ENCODE assay signal across 29 cellular contexts in the genomic region with DNA sequence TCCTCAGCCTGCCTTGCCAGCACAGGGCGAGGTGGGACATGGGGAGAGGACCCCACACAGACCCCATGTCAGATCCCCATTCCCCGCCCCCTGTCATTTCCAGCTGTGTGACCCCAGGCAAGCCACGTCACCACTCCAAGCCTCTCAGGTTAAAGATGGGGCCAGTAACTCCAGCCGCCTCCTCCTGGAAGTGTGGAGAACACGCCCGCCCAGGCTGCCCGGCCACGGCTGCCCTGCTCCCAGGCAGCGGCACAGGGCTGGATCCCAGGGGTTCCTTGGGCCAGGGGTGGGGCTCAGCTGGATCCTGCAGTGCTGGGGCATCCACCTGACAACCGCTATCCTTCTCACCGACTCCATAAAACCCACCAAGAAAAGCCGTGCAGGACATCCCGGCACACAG.
"Had no signal": no experiment of that assay in that cellular context is flagged by ENCODE, and none has a peak within 500 bp of the region (broad histone marks: within the 10 kb centered on the region; RNA-seq: fewer than 3 reads in every experiment).

No MANE protein-coding gene starts in this region.

- H3K4me1 ChIP-seq: adrenal gland, breast epithelium had no signal

- ATAC-seq: activated CD4-positive, alpha-beta T cell treated with anti-CD3 and anti-CD28 coated beads for 36 hours; activated CD4-positive, CD25-positive, alpha-beta regulatory T cell treated with anti-CD3 and anti-CD28 coated beads, Interleukin-2, amount 50 U/mL, for 24 hours; activated naive CD4-positive, alpha-beta T cell treated with anti-CD3 and anti-CD28 coated beads, Interleukin-2, amount 50 U/mL, for 72 hours; activated T-cell treated with anti-CD3 and anti-CD28 coated beads, Interleukin-2, amount 50 U/mL, for 4 hours; body of pancreas had no signal

- H3K9me3 ChIP-seq: adrenal gland, body of pancreas, breast epithelium, SJSA1, SK-N-SH had no signal

- H3K4me3 ChIP-seq: adrenal gland, body of pancreas, breast epithelium, PC-9, SJSA1 had no signal

- H3K36me3 ChIP-seq: adrenal gland, breast epithelium, SJSA1 had no signal

- DNase-seq: activated CD4-positive, alpha-beta T cell treated with anti-CD3 and anti-CD28 coated beads for 36 hours; activated CD4-positive, alpha-beta T cell treated with anti-CD3 and anti-CD28 coated beads, Interleukin-2, amount 10 ng/mL, durations not matched to agents 7 days and 5 days; activated CD4-positive, alpha-beta T cell treated with anti-CD3 and anti-CD28 coated beads, Interleukin-2, amount 50 U/mL, for 48 hours; activated CD8-positive, alpha-beta memory T cell treated with anti-CD3 and anti-CD28 coated beads, Interleukin-2, amount 50 U/mL, for 4 hours; activated gamma-delta T cell treated with Interleukin-2 at 50 U/mL for 16 hours; activated naive CD4-positive, alpha-beta T cell treated with anti-CD3 and anti-CD28 coated beads for 36 hours; activated T-cell treated with anti-CD3 and anti-CD28 coated beads for 4 hours; activated T-cell treated with anti-CD3 and anti-CD28 coated beads, Interleukin-2, amount 50 U/mL, for 4 hours; adrenal gland; body of pancreas; MM.1S; MV-4-11; NCI-H1092; NCI-H1436 treated with DMSO at 0.1 percent for 48 hours; NCI-H1694 treated with DMSO at 0.1 percent for 48 hours; NCI-H2029; NCI-H2171; NCI-H510A; NCI-H526; NCI-H748 treated with DMSO at 0.1 percent for 48 hours; NK-92 treated with Interleukin-12 subunit alpha and Interleukin-12 subunit beta, amount 100 ng/mL, for 24 hours; PC-9; SHP77 treated with DMSO at 0.1 percent for 48 hours; SK-N-SH had no signal

- H3K27ac ChIP-seq: adrenal gland, body of pancreas, breast epithelium, KMS-11, PC-9, SJSA1 had no signal

- H3K27me3 ChIP-seq: adrenal gland, body of pancreas, breast epithelium, SJSA1 had no signal
